Comparison of ENCODE assay signal across 11 cellular contexts in genomic region chr9:106916491-106917235, GRCh38. TPM values are rescaled to one million over a fixed set of nuclear protein-coding genes. Genes with fewer than 3 reads are reported as not detected.
DNase-seq lines count a peak whose midpoint lies in the region; ATAC-seq and TF ChIP-seq lines count a peak whose summit lies in the region.
"Had no signal": no experiment of that assay in that cellular context is flagged by ENCODE, and none has a peak within 500 bp of the region (broad histone marks: within the 10 kb centered on the region; RNA-seq: fewer than 3 reads in every experiment).

No MANE protein-coding gene starts in this region.

- H3K4me3 ChIP-seq in HUES6 (ENCODE audit: low read depth, low read length) (no peak overlapping the region), liver (ENCODE audit: low read depth in 1 of 3, low read length in 3 of 3) (no peak overlapping the region)
- H3K4me3 ChIP-seq: vagina had no signal

- ATAC-seq in HG03460 (IDR thresholded peaks at IDR 0.05; ENCODE audit: unreplicated experiment), result no peak
- ATAC-seq in GM21825 (IDR thresholded peaks at IDR 0.05; ENCODE audit: unreplicated experiment), result no peak

- peaks cover 2% of the 10 kb centered on the region; the same call in 1 of the 2 replicates for H3K36me3 ChIP-seq in HUES6 (ENCODE audit: control insufficient read depth, insufficient read depth, low read length)
- H3K36me3 ChIP-seq in liver (ENCODE audit: control insufficient read depth in 4 of 4, insufficient read depth in 3 of 4, low read depth in 1 of 4, low read length in 3 of 4), result no peaks in the 10 kb centered on the region
- H3K36me3 ChIP-seq: vagina had no signal

- no peak for TF ChIP-seq RAD21 in liver (IDR thresholded peaks at IDR 0.05)

- DNase-seq in 8988T (peak; percentile 47), cerebellum (ENCODE audit: low spot score) (peak; percentile 13), NCI-H526 (lab: John Stamatoyannopoulos, UW) (no peak), middle frontal gyrus (ENCODE audit: extremely low spot score, low spot score) (no peak)
- DNase-seq: NK-92 treated with Interleukin-12 subunit alpha and Interleukin-12 subunit beta, amount 100 ng/mL, for 24 hours had no signal

- H3K4me1 ChIP-seq in HUES6 (ENCODE audit: control insufficient read depth, insufficient read depth, low read length) (peaks cover 41% of the 10 kb centered on the region), liver (ENCODE audit: control insufficient read depth in 4 of 4, insufficient read depth in 4 of 4, low read length in 3 of 4) (peaks cover 0 to 14% (median 12%) of the 10 kb centered on the region in 4 donors)

- WGBS in liver, result 60% methylated on average over 8 of the region's 8 CpGs

- H3K27ac ChIP-seq in HUES6 (ENCODE audit: low read depth, low read length) (peak overlapping the region; percentile 64), liver (ENCODE audit: low read depth in 1 of 2, low read length in 2 of 2) (peak overlapping the region in 1 of 2 donors; percentile 39)
- H3K27ac ChIP-seq: vagina had no signal

- H3K27me3 ChIP-seq in HUES6 (ENCODE audit: control insufficient read depth, insufficient read depth, low read length) (no peaks in the 10 kb centered on the region), liver (ENCODE audit: control insufficient read depth in 4 of 4, insufficient read depth in 4 of 4, low read length in 3 of 4) (no peaks in the 10 kb centered on the region)
- H3K27me3 ChIP-seq: vagina had no signal

- H3K9me3 ChIP-seq in HUES6 (ENCODE audit: control insufficient read depth, insufficient read depth, low read depth, low read length), result no peaks in the 10 kb centered on the region
- H3K9me3 ChIP-seq in liver (ENCODE audit: control insufficient read depth in 4 of 4, low read length in 3 of 4), result no peaks in the 10 kb centered on the region
- H3K9me3 ChIP-seq: vagina had no signal

- peak overlapping the region; percentile 3 for H3K9ac ChIP-seq in HUES6 (ENCODE audit: low read length)
- no peak overlapping the region for H3K9ac ChIP-seq in liver (ENCODE audit: low read depth in 1 of 2, low read length in 2 of 2)

- TF ChIP-seq CTCF in liver (IDR thresholded peaks at IDR 0.05; ENCODE audit: low read depth, low read length, missing input control), result no peak

TF ChIP-seq in liver, 16 proteins besides CTCF, POLR2A, EP300 and RAD21:
- peak; percentile 30 for TF ChIP-seq FOXA2 (IDR thresholded peaks at IDR 0.05)
- TF ChIP-seq HNF4G (IDR thresholded peaks at IDR 0.05), result no peak
- no peak for TF ChIP-seq ZBTB33 (IDR thresholded peaks at IDR 0.05)
TF ChIP-seq in liver: peak in this region for 1.

RNA-seq across cellular contexts. Expression of gene ZNF462, which starts 53.7 kb away (rescaled TPM):
- 102 TPM for total RNA-seq in cerebellum
- total RNA-seq in liver, result 1 to 10 TPM; 2.0 to 2.1 TPM
- under 1 TPM; 0.35 to 0.78 TPM for polyA plus RNA-seq in liver
- polyA plus RNA-seq: CD14-positive monocyte had no signal

Comparison
In these comparisons a context has a peak if more than half of its experiments do, and no peak if none do; other contexts are left out.
1. DNase-seq: peak in 8988T (single experiment) and cerebellum (single experiment); none in NCI-H526 (0 of 2) and middle frontal gyrus (single experiment).
2. RNA of gene ZNF462, which starts 53.7 kb away (total RNA-seq): 102 TPM in cerebellum (single experiment); 2.0 to 2.1 TPM in liver; every median in the first group is over 10 times any median in the second.